Comparison of ENCODE assay signal across 11 cellular contexts in the genomic region with DNA sequence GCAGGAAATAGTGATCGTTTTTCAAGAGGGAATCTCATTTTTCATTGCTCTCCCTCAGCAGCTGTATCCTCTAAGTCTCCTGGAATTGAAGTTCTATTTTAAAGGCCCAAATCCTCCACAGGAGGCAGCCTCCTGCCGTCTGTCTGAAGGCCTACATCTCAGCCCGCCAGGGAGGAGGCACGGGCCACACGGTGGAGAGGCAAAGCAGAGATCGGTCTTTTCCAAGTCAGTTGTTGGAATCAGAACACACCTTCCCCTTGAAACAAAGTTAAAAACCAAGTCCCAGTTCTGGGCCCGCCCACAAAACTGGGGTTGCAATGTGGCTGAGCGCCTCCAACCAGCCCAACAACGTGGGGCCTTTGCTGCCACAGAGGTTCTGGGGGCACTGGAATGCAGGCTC.
DNase-seq lines count a peak whose midpoint lies in the region; ATAC-seq and TF ChIP-seq lines count a peak whose summit lies in the region.
"Had no signal": no experiment of that assay in that cellular context is flagged by ENCODE, and none has a peak within 500 bp of the region (broad histone marks: within the 10 kb centered on the region; RNA-seq: fewer than 3 reads in every experiment).

No MANE protein-coding gene starts in this region.

- H3K4me3 Mint-ChIP-seq in chondrocyte (ENCODE audit: unreplicated experiment) (no peak overlapping the region), nephron (peak overlapping the region in 1 of 3 experiments; percentile 31)

- H3K27ac ChIP-seq in BLaER1 (peak overlapping the region; percentile 95), HUES48 (ENCODE audit: low read depth, low read length) (peak overlapping the region; percentile 17)
- H3K27ac ChIP-seq: epithelial cell of prostate had no signal

- H3K4me3 ChIP-seq in BLaER1, result no peak overlapping the region
- no peak overlapping the region for H3K4me3 ChIP-seq in HUES48 (ENCODE audit: low read depth, low read length)

- H3K9ac ChIP-seq in BLaER1 (peak overlapping the region; percentile 75; the same call in 1 of the 2 replicates), HUES48 (ENCODE audit: low read depth, low read length) (no peak overlapping the region)

- peaks cover 100% of the 10 kb centered on the region for H3K4me1 ChIP-seq in BLaER1
- peaks cover 48% of the 10 kb centered on the region for H3K4me1 ChIP-seq in HUES48 (ENCODE audit: control insufficient read depth, insufficient read depth, low read length)

- H3K36me3 ChIP-seq in BLaER1, result 0 out of 2 replicates have a peak, but pooled peaks cover 10% of the 10 kb centered on the region
- no peaks in the 10 kb centered on the region for H3K36me3 ChIP-seq in HUES48 (ENCODE audit: control insufficient read depth, insufficient read depth, low read length)

- H3K27ac Mint-ChIP-seq in chondrocyte (ENCODE audit: unreplicated experiment) (peak overlapping the region; percentile 77), nephron (peak overlapping the region; percentile 74 to 90 (median 75))

- no peak for DNase-seq in chondrocyte (ENCODE audit: low spot score)
- DNase-seq in activated gamma-delta T cell (lab: John Stamatoyannopoulos, UW), result no peak
- DNase-seq in iPS-NIHi11 (ENCODE audit: low spot score), result no peak
- DNase-seq: islet precursor cell, NCI-H524 treated with DMSO at 0.1 percent for 48 hours had no signal

- H4K20me1 ChIP-seq in BLaER1, result peaks cover 26% of the 10 kb centered on the region

- no peaks in the 10 kb centered on the region for H3K36me3 Mint-ChIP-seq in chondrocyte (ENCODE audit: low read depth)
- no peaks in the 10 kb centered on the region for H3K36me3 Mint-ChIP-seq in nephron (ENCODE audit: low read depth)

- H3K27me3 Mint-ChIP-seq in chondrocyte (ENCODE audit: low read depth) (no peaks in the 10 kb centered on the region), nephron (ENCODE audit: low read depth) (peaks cover 4% of the 10 kb centered on the region)

- H3K27me3 ChIP-seq in BLaER1, result no peaks in the 10 kb centered on the region
- H3K27me3 ChIP-seq in HUES48 (ENCODE audit: control insufficient read depth, insufficient read depth, low read length), result no peaks in the 10 kb centered on the region

- no peak for TF ChIP-seq CTCF in chondrocyte (IDR thresholded peaks at IDR 0.05)
- TF ChIP-seq CTCF in nephron (IDR thresholded peaks at IDR 0.05; ENCODE audit: unreplicated experiment in 3 of 3), result no peak

- no peak for ATAC-seq in HG02938 (IDR thresholded peaks at IDR 0.05; ENCODE audit: unreplicated experiment)
- no peak for ATAC-seq in GM18861 (IDR thresholded peaks at IDR 0.05; ENCODE audit: unreplicated experiment)

- no peaks in the 10 kb centered on the region for H3K9me3 ChIP-seq in BLaER1
- H3K9me3 ChIP-seq in HUES48 (ENCODE audit: control insufficient read depth, insufficient read depth, low read length), result no peaks in the 10 kb centered on the region

- H3K9me3 Mint-ChIP-seq in chondrocyte (ENCODE audit: low read depth), result no peaks in the 10 kb centered on the region
- H3K9me3 Mint-ChIP-seq in nephron, result no peaks in the 10 kb centered on the region

- H3K4me1 Mint-ChIP-seq in chondrocyte (ENCODE audit: low read depth) (peaks cover 88% of the 10 kb centered on the region), nephron (peaks cover 80% of the 10 kb centered on the region)

- peak overlapping the region; percentile 97 for H3K4me2 ChIP-seq in BLaER1
